1 cellular context compared by ENCODE assay signal in genomic region chr7:101172005-101172853, GRCh38.
TF ChIP-seq lines count a peak whose summit lies in the region.

No MANE protein-coding gene starts in this region.

TF ChIP-seq in IMR-90, 13 proteins besides CTCF, POLR2A, EP300 and RAD21:
- TF ChIP-seq MXI1 (IDR thresholded peaks at IDR 0.05; ENCODE audit: borderline replicate concordance, low read depth, low read length) (no peak), BHLHE40 (IDR thresholded peaks at IDR 0.05; ENCODE audit: low read depth, low read length) (no peak)
